ENCODE assay signal across 8 cellular contexts in genomic region chr15:40902605-40903561, GRCh38. TPM values are rescaled to one million over a fixed set of nuclear protein-coding genes. Genes with fewer than 3 reads are reported as not detected.
DNase-seq lines count a peak whose midpoint lies in the region; TF ChIP-seq lines count a peak whose summit lies in the region.

No MANE protein-coding gene starts in this region.

- DNase-seq in CD1c-positive myeloid dendritic cell (ENCODE audit: extremely low spot score): peak; percentile 77
- peak; percentile 93 to 98 for DNase-seq in NOMO-1 (lab: John Stamatoyannopoulos, UW; ENCODE audit: unreplicated experiment in 2 of 2)
- DNase-seq in choroid plexus epithelial cell (ENCODE audit: low read depth): peak; percentile 51
- DNase-seq in midbrain (lab: John Stamatoyannopoulos, UW): peak; percentile 18
- DNase-seq in activated T-helper 1 cell treated with anti-CD3 and anti-CD28 coated beads, Interleukin-12 subunit alpha, Interleukin-12 subunit beta, Interleukin-2, Interleukin-4 antibody, amounts not matched to agents 30 ng/mL and 10 ng/mL and 1 ng/mL, durations not matched to agents 14 hours and 24 hours and 36 hours (ENCODE audit: low spot score): no peak
- no peak for DNase-seq in stimulated activated CD4-positive, alpha-beta T cell treated with anti-CD3 and anti-CD28 coated beads, Interleukin-15, amount 100 ng/mL, for 24 hours
- DNase-seq in activated effector memory CD4-positive, alpha-beta T cell treated with anti-CD3 and anti-CD28 coated beads, Interleukin-2, amount 50 U/mL, for 16 hours: no peak
- no peak for DNase-seq in GM10266 (ENCODE audit: extremely low spot score)

- intact Hi-C loops in activated T-helper 1 cell treated with anti-CD3 and anti-CD28 coated beads, Interleukin-12 subunit alpha, Interleukin-12 subunit beta, Interleukin-2, Interleukin-4 antibody, amounts not matched to agents 30 ng/mL and 10 ng/mL and 1 ng/mL, durations not matched to agents 14 hours and 24 hours and 36 hours (cut with micrococcal nuclease): no loop called here

- H3K4me1 Mint-ChIP-seq in activated T-helper 1 cell treated with anti-CD3 and anti-CD28 coated beads, Interleukin-12 subunit alpha, Interleukin-12 subunit beta, Interleukin-2, Interleukin-4 antibody, amounts not matched to agents 30 ng/mL and 10 ng/mL and 1 ng/mL, durations not matched to agents 14 hours and 24 hours and 36 hours (ENCODE audit: low read depth): peaks cover 27% of the 10 kb centered on the region

- H3K9me3 Mint-ChIP-seq in activated T-helper 1 cell treated with anti-CD3 and anti-CD28 coated beads, Interleukin-12 subunit alpha, Interleukin-12 subunit beta, Interleukin-2, Interleukin-4 antibody, amounts not matched to agents 30 ng/mL and 10 ng/mL and 1 ng/mL, durations not matched to agents 14 hours and 24 hours and 36 hours: no peaks in the 10 kb centered on the region

- no peak overlapping the region for H3K4me3 ChIP-seq in choroid plexus epithelial cell (ENCODE audit: low read depth, low read length)

- H3K27me3 Mint-ChIP-seq in activated T-helper 1 cell treated with anti-CD3 and anti-CD28 coated beads, Interleukin-12 subunit alpha, Interleukin-12 subunit beta, Interleukin-2, Interleukin-4 antibody, amounts not matched to agents 30 ng/mL and 10 ng/mL and 1 ng/mL, durations not matched to agents 14 hours and 24 hours and 36 hours (ENCODE audit: insufficient read depth): no peaks in the 10 kb centered on the region

- H3K4me3 Mint-ChIP-seq in activated T-helper 1 cell treated with anti-CD3 and anti-CD28 coated beads, Interleukin-12 subunit alpha, Interleukin-12 subunit beta, Interleukin-2, Interleukin-4 antibody, amounts not matched to agents 30 ng/mL and 10 ng/mL and 1 ng/mL, durations not matched to agents 14 hours and 24 hours and 36 hours: no peak overlapping the region

- TF ChIP-seq CTCF in choroid plexus epithelial cell (conservative IDR thresholded peaks at IDR 0.05; ENCODE audit: low read depth, low read length) (no peak), GM10266 (IDR thresholded peaks at IDR 0.05; ENCODE audit: control insufficient read depth, insufficient read depth, low read depth, missing control alignments) (no peak)

- H3K36me3 Mint-ChIP-seq in activated T-helper 1 cell treated with anti-CD3 and anti-CD28 coated beads, Interleukin-12 subunit alpha, Interleukin-12 subunit beta, Interleukin-2, Interleukin-4 antibody, amounts not matched to agents 30 ng/mL and 10 ng/mL and 1 ng/mL, durations not matched to agents 14 hours and 24 hours and 36 hours (ENCODE audit: low read depth): peaks cover 28% of the 10 kb centered on the region

- no peak overlapping the region for H3K27ac Mint-ChIP-seq in activated T-helper 1 cell treated with anti-CD3 and anti-CD28 coated beads, Interleukin-12 subunit alpha, Interleukin-12 subunit beta, Interleukin-2, Interleukin-4 antibody, amounts not matched to agents 30 ng/mL and 10 ng/mL and 1 ng/mL, durations not matched to agents 14 hours and 24 hours and 36 hours

RNA-seq across cellular contexts. Expression of gene VPS18, which starts 8.6 kb away (rescaled TPM):
- 15.0 and 16.7 TPM in 2 replicates for total RNA-seq in activated T-helper 1 cell treated with anti-CD3 and anti-CD28 coated beads, Interleukin-12 subunit alpha, Interleukin-12 subunit beta, Interleukin-2, Interleukin-4 antibody, amounts not matched to agents 30 ng/mL and 10 ng/mL and 1 ng/mL, durations not matched to agents 14 hours and 24 hours and 36 hours

RNA-seq across cellular contexts. Expression of gene DLL4, which starts 26.3 kb away (rescaled TPM):
- total RNA-seq in activated T-helper 1 cell treated with anti-CD3 and anti-CD28 coated beads, Interleukin-12 subunit alpha, Interleukin-12 subunit beta, Interleukin-2, Interleukin-4 antibody, amounts not matched to agents 30 ng/mL and 10 ng/mL and 1 ng/mL, durations not matched to agents 14 hours and 24 hours and 36 hours: 0.29 and 0.36 TPM in 2 replicates

RNA-seq across cellular contexts. Expression of gene RHOV, which starts 28.8 kb away (rescaled TPM):
- 1.3 and 1.6 TPM in 2 replicates for total RNA-seq in activated T-helper 1 cell treated with anti-CD3 and anti-CD28 coated beads, Interleukin-12 subunit alpha, Interleukin-12 subunit beta, Interleukin-2, Interleukin-4 antibody, amounts not matched to agents 30 ng/mL and 10 ng/mL and 1 ng/mL, durations not matched to agents 14 hours and 24 hours and 36 hours

RNA-seq across cellular contexts. Expression of gene CHAC1, which starts 50.4 kb away (rescaled TPM):
- 11.7 and 12.4 TPM in 2 replicates for total RNA-seq in activated T-helper 1 cell treated with anti-CD3 and anti-CD28 coated beads, Interleukin-12 subunit alpha, Interleukin-12 subunit beta, Interleukin-2, Interleukin-4 antibody, amounts not matched to agents 30 ng/mL and 10 ng/mL and 1 ng/mL, durations not matched to agents 14 hours and 24 hours and 36 hours

RNA-seq across cellular contexts. Expression of gene SPINT1, which starts 59.0 kb away (rescaled TPM):
- total RNA-seq in activated T-helper 1 cell treated with anti-CD3 and anti-CD28 coated beads, Interleukin-12 subunit alpha, Interleukin-12 subunit beta, Interleukin-2, Interleukin-4 antibody, amounts not matched to agents 30 ng/mL and 10 ng/mL and 1 ng/mL, durations not matched to agents 14 hours and 24 hours and 36 hours: 11.0 and 12.4 TPM in 2 replicates

Comparison
In these comparisons a context has a peak if more than half of its experiments do, and no peak if none do; other contexts are left out.
1. DNase-seq: peak in CD1c-positive myeloid dendritic cell (single experiment), NOMO-1 (2 of 2), choroid plexus epithelial cell (single experiment) and midbrain (single experiment); none in activated T-helper 1 cell treated with anti-CD3 and anti-CD28 coated beads, Interleukin-12 subunit alpha, Interleukin-12 subunit beta, Interleukin-2, Interleukin-4 antibody, amounts not matched to agents 30 ng/mL and 10 ng/mL and 1 ng/mL, durations not matched to agents 14 hours and 24 hours and 36 hours (single experiment), stimulated activated CD4-positive, alpha-beta T cell treated with anti-CD3 and anti-CD28 coated beads, Interleukin-15, amount 100 ng/mL, for 24 hours (single experiment), activated effector memory CD4-positive, alpha-beta T cell treated with anti-CD3 and anti-CD28 coated beads, Interleukin-2, amount 50 U/mL, for 16 hours (single experiment) and GM10266 (single experiment).